9 cellular contexts compared by ENCODE assay signal in genomic region chr10:88062798-88063472, GRCh38.
DNase-seq lines count a peak whose midpoint lies in the region; ATAC-seq, FAIRE-seq and TF ChIP-seq lines count a peak whose summit lies in the region.
"Had no signal": no experiment of that assay in that cellular context is flagged by ENCODE, and none has a peak within 500 bp of the region (broad histone marks: within the 10 kb centered on the region; RNA-seq: fewer than 3 reads in every experiment).

No MANE protein-coding gene starts in this region.

- dilution Hi-C loops in endothelial cell of umbilical vein (cut with MboI; ENCODE audit: extremely low pct_ligation_motif_present, low sequenced_read_pairs): no loop called here

- intact Hi-C loops in endothelial cell of umbilical vein (cut with micrococcal nuclease): loop anchor here (5.0 kb wide), 1 partner anchor 201 kb away; the partner anchor contains the start of genes KLLN and PTEN

- CTCF ChIA-PET in endothelial cell of umbilical vein (lab: Charles Lee): interaction anchor here (0.9 to 1.1 kb wide), 2 partner anchors 10 to 52 kb away, joined by 3 to 5 read pairs; no protein-coding TSS in a partner anchor

- H3K4me3 ChIP-seq in MM.1S (ENCODE audit: low read length) (0 out of 2 replicates have a peak overlapping the region, but pooled peaks have one; percentile 1), endothelial cell of umbilical vein (replicated peaks in 1 of 3; ENCODE audit: insufficient read depth in 1 of 3, low read depth in 1 of 3, low read length in 3 of 3) (no peak overlapping the region), neutrophil (ENCODE audit: low read depth in 1 of 2, low read length in 1 of 2) (peak overlapping the region in 1 of 2 experiments; percentile 31)

- H3K79me2 ChIP-seq in MM.1S (ENCODE audit: low read length) (no peaks in the 10 kb centered on the region), endothelial cell of umbilical vein (ENCODE audit: control insufficient read depth, insufficient read depth, low read length) (no peaks in the 10 kb centered on the region)

- peak; percentile 83 for FAIRE-seq in endothelial cell of umbilical vein (lab: Jason Lieb, UNC)

- H3K27ac ChIP-seq in C4-2B (peak overlapping the region; percentile 53; the same call in 1 of the 2 replicates), MM.1S (ENCODE audit: low read length) (peak overlapping the region; percentile 60; the same call in 1 of the 2 replicates), endothelial cell of umbilical vein (ENCODE audit: insufficient read depth, low read depth, low read length) (no peak overlapping the region), neutrophil (peak overlapping the region; percentile 95)

- peaks cover 43% of the 10 kb centered on the region for H3K4me1 Mint-ChIP-seq in T-helper 2 cell treated with Interferon-gamma antibody and Interleukin-4, amounts not matched to agents 5 μg/mL and 100 μg/mL, for 36 hours (ENCODE audit: low read depth)

- POLR2A ChIA-PET in endothelial cell of umbilical vein (lab: Charles Lee): no interaction called here

- peaks cover 32% of the 10 kb centered on the region for H3F3A ChIP-seq in MM.1S (ENCODE audit: insufficient read depth, low read length)

- H3K36me3 ChIP-seq in MM.1S (replicated peaks; ENCODE audit: insufficient read depth, low read length): no peaks in the 10 kb centered on the region
- H3K36me3 ChIP-seq in endothelial cell of umbilical vein (ENCODE audit: control insufficient read depth in 2 of 2, extremely low read depth in 1 of 2, insufficient read depth in 2 of 2, low read length in 2 of 2): no peaks in the 10 kb centered on the region
- H3K36me3 ChIP-seq in neutrophil: no peaks in the 10 kb centered on the region

- peaks cover 9% of the 10 kb centered on the region for H3K27me3 Mint-ChIP-seq in T-helper 2 cell treated with Interferon-gamma antibody and Interleukin-4, amounts not matched to agents 5 μg/mL and 100 μg/mL, for 36 hours (ENCODE audit: low read depth)

- no peak for TF ChIP-seq POLR2A in endothelial cell of umbilical vein (IDR thresholded peaks at IDR 0.05; ENCODE audit: low read depth, low read length)

- no peak overlapping the region for H3K4me3 Mint-ChIP-seq in T-helper 2 cell treated with Interferon-gamma antibody and Interleukin-4, amounts not matched to agents 5 μg/mL and 100 μg/mL, for 36 hours

- H3K4me2 ChIP-seq in MM.1S (ENCODE audit: low read depth, low read length): peak overlapping the region; percentile 73
- H3K4me2 ChIP-seq in endothelial cell of umbilical vein (ENCODE audit: insufficient read depth, low read length): peak overlapping the region; percentile 36

- H3K9me3 ChIP-seq in MM.1S (replicated peaks; ENCODE audit: insufficient read depth, low read length) (no peaks in the 10 kb centered on the region), endothelial cell of umbilical vein (replicated peaks; ENCODE audit: control insufficient read depth, insufficient read depth, low read length) (no peaks in the 10 kb centered on the region), neutrophil (no peaks in the 10 kb centered on the region)

- no peaks in the 10 kb centered on the region for H3K9me1 ChIP-seq in endothelial cell of umbilical vein (replicated peaks; ENCODE audit: control insufficient read depth, extremely low read depth, insufficient read depth, low read length)

- ATAC-seq in esophagus mucosa: no peak

- DNase-seq in MM.1S (no peak), endothelial cell of umbilical vein (ENCODE audit: low read depth, low spot score) (peak; percentile 69), activated gamma-delta T cell treated with Interleukin-2 at 50 U/mL for 16 hours (no peak), GM19238 (ENCODE audit: insufficient read length, low spot score) (no peak)
- no peak for DNase-seq in T-helper 2 cell treated with Interferon-gamma antibody and Interleukin-4, amounts not matched to agents 5 μg/mL and 100 μg/mL, for 36 hours (ENCODE audit: low spot score)
- DNase-seq: activated T-cell treated with anti-CD3 and anti-CD28 coated beads, Interleukin-2, amount 50 U/mL, for 1 hour had no signal

- no peak overlapping the region for H3K27ac Mint-ChIP-seq in T-helper 2 cell treated with Interferon-gamma antibody and Interleukin-4, amounts not matched to agents 5 μg/mL and 100 μg/mL, for 36 hours

- H3K9me2 ChIP-seq in MM.1S (replicated peaks; ENCODE audit: insufficient read depth, low read length): no peaks in the 10 kb centered on the region

- H3K4me1 ChIP-seq in MM.1S (ENCODE audit: low read length) (peaks cover 49% of the 10 kb centered on the region), endothelial cell of umbilical vein (ENCODE audit: control insufficient read depth, extremely low read depth, insufficient read depth, low read length) (peaks cover 9% of the 10 kb centered on the region), neutrophil (ENCODE audit: control insufficient read depth in 1 of 2, insufficient read depth in 1 of 2, low read depth in 1 of 2, low read length in 1 of 2) (peaks cover 73 to 78% of the 10 kb centered on the region in 2 experiments)

- H3K9ac ChIP-seq in MM.1S (ENCODE audit: low read length) (peak overlapping the region; percentile 10; the same call in 1 of the 2 replicates), endothelial cell of umbilical vein (replicated peaks; ENCODE audit: extremely low read depth, insufficient read depth, low read length) (no peak overlapping the region)

- TF ChIP-seq CTCF in C4-2B (conservative IDR thresholded peaks at IDR 0.05): no peak
- TF ChIP-seq CTCF in MM.1S (IDR thresholded peaks at IDR 0.05; ENCODE audit: low read length): no peak
- TF ChIP-seq CTCF in endothelial cell of umbilical vein (IDR thresholded peaks at IDR 0.05; ENCODE audit: extremely low read depth in 1 of 2, insufficient read depth in 1 of 2, low read depth in 1 of 2, low read length in 2 of 2): no peak
- TF ChIP-seq CTCF in neutrophil (IDR thresholded peaks at IDR 0.05): no peak

- peaks cover 9% of the 10 kb centered on the region for H3K36me3 Mint-ChIP-seq in T-helper 2 cell treated with Interferon-gamma antibody and Interleukin-4, amounts not matched to agents 5 μg/mL and 100 μg/mL, for 36 hours (ENCODE audit: low read depth)

- no peaks in the 10 kb centered on the region for H3K27me3 ChIP-seq in MM.1S (replicated peaks; ENCODE audit: insufficient read depth, low read length)
- no peaks in the 10 kb centered on the region for H3K27me3 ChIP-seq in endothelial cell of umbilical vein (ENCODE audit: control insufficient read depth in 2 of 2, insufficient read depth in 2 of 2, low read length in 2 of 2)
- H3K27me3 ChIP-seq in neutrophil: no peaks in the 10 kb centered on the region

- no peaks in the 10 kb centered on the region for H4K20me1 ChIP-seq in MM.1S (ENCODE audit: insufficient read depth, low read length)
- H4K20me1 ChIP-seq in endothelial cell of umbilical vein (replicated peaks; ENCODE audit: control insufficient read depth, extremely low read depth, insufficient read depth, low read length): no peaks in the 10 kb centered on the region

- BruUV-seq in endothelial cell of umbilical vein (replicated peaks; lab: Mats Ljungman, UMichigan): no TSS peak

- peaks cover 8% of the 10 kb centered on the region for H3K9me3 Mint-ChIP-seq in T-helper 2 cell treated with Interferon-gamma antibody and Interleukin-4, amounts not matched to agents 5 μg/mL and 100 μg/mL, for 36 hours

- peak overlapping the region; percentile 40 for H2AFZ ChIP-seq in MM.1S (ENCODE audit: low read length)
- H2AFZ ChIP-seq in endothelial cell of umbilical vein (ENCODE audit: low read depth, low read length): peak overlapping the region; percentile 52

TF ChIP-seq in endothelial cell of umbilical vein, 7 proteins besides CTCF, POLR2A, EP300 and RAD21:
- TF ChIP-seq JUN (IDR thresholded peaks at IDR 0.05; ENCODE audit: borderline replicate concordance, insufficient read depth, insufficient read length, low read depth): no peak
- no peak for TF ChIP-seq POLR2AphosphoS5 (IDR thresholded peaks at IDR 0.05; ENCODE audit: insufficient read depth, low read depth, low read length)
